In the genomic region with DNA sequence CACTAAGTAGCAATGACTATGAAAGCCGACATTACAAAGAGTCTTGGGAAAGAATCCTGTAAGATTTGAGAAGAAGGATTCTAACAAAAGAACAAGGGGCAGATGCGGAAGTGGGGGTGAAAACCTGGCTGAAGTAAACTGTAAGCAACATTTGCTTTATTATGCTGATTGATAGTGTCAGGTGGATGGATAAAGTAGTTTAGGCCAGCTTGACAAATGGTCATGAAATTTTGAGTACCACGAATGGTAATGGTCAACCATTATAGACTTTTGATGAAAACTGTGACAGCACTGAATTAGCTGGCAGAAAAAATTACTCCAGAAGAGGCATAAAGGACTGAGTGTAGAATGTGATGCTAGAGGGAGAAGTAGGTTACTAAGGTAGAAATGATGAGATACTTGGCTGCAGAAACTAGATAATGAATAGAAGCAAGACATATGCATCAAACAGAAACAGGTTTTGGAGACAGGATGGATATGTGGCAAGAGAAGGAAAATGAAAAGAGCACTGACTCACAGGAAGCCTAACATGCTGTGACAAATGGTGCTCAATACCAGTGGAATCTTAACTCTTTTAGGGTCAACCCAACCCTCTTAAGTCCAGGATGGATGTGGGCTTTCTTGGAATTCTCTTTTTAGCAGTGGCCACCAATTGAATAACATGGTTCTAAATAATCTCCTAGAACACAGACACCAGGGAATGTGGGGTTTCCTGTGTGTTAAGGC, we compare ENCODE assay signal across 14 cellular contexts. TPM values are rescaled to one million over a fixed set of nuclear protein-coding genes. Genes with fewer than 3 reads are reported as not detected.
A peak's percentile ranks its signal among the peaks of the same experiment; 100 is the strongest.
DNase-seq lines count a peak whose midpoint lies in the region; ATAC-seq and TF ChIP-seq lines count a peak whose summit lies in the region.
"Had no signal": no experiment of that assay in that cellular context is flagged by ENCODE, and none has a peak within 500 bp of the region (broad histone marks: within the 10 kb centered on the region; RNA-seq: fewer than 3 reads in every experiment).

No MANE protein-coding gene starts in this region.

- TF ChIP-seq CTCF in HFFc6 (IDR thresholded peaks at IDR 0.05): no peak

- peak overlapping the region; percentile 11; the same call in 1 of the 2 replicates for H3K4me3 Mint-ChIP-seq in HFFc6

- peak overlapping the region; percentile 62 for H3K27ac Mint-ChIP-seq in HFFc6

- H3K4me1 ChIP-seq in adipocyte (ENCODE audit: control insufficient read depth, insufficient read depth, low read length): peaks cover 17% of the 10 kb centered on the region
- H3K4me1 ChIP-seq in iPS-20b (ENCODE audit: insufficient read depth, low read length): peaks cover 17% of the 10 kb centered on the region

- DNase-seq in AG08396 (ENCODE audit: low spot score) (peak; percentile 45), HFFc6 (peak; percentile 36), adipocyte (ENCODE audit: low read depth) (peak; percentile 38), NCI-H1436 (lab: John Stamatoyannopoulos, UW) (no peak), 8988T (no peak)
- no peak for DNase-seq in effector CD8-positive, alpha-beta T cell (lab: John Stamatoyannopoulos, UW)
- DNase-seq: Calu3; effector CD4-positive, alpha-beta T cell; left cardiac atrium; NCI-H2029; SHP77 treated with DMSO at 0.1 percent for 48 hours had no signal

- H3K27me3 ChIP-seq in adipocyte (replicated peaks; ENCODE audit: control insufficient read depth, insufficient read depth, low read length) (no peaks in the 10 kb centered on the region), iPS-20b (ENCODE audit: insufficient read depth, low read length) (no peaks in the 10 kb centered on the region)

- peaks cover 25% of the 10 kb centered on the region for H3K36me3 Mint-ChIP-seq in HFFc6 (ENCODE audit: low read depth)

- no peaks in the 10 kb centered on the region for H3K9me3 ChIP-seq in adipocyte (ENCODE audit: control insufficient read depth, low read length)
- peaks cover 4% of the 10 kb centered on the region; the same call in 1 of the 2 replicates for H3K9me3 ChIP-seq in iPS-20b (ENCODE audit: insufficient read depth, low read depth, low read length)

- no peak overlapping the region for H3K27ac ChIP-seq in iPS-20b (ENCODE audit: low read length)
- H3K27ac ChIP-seq: HL-60 had no signal

- no peak for ATAC-seq in GM18498 (IDR thresholded peaks at IDR 0.05; ENCODE audit: unreplicated experiment)

- H3K4me3 ChIP-seq in adipocyte (ENCODE audit: low read length) (no peak overlapping the region), iPS-20b (ENCODE audit: low read length) (peak overlapping the region; percentile 9)

- no peak overlapping the region for H3K9ac ChIP-seq in adipocyte (ENCODE audit: low read length)
- no peak overlapping the region for H3K9ac ChIP-seq in iPS-20b (ENCODE audit: low read depth, low read length)

- no peaks in the 10 kb centered on the region for H3K9me3 Mint-ChIP-seq in HFFc6

- H3K4me1 Mint-ChIP-seq in HFFc6 (ENCODE audit: low read depth): peaks cover 46% of the 10 kb centered on the region

- no peaks in the 10 kb centered on the region for H3K27me3 Mint-ChIP-seq in HFFc6 (ENCODE audit: insufficient read depth)

- peaks cover 39% of the 10 kb centered on the region for H3K36me3 ChIP-seq in adipocyte (ENCODE audit: control insufficient read depth, insufficient read depth, low read length, severe bottlenecking)
- H3K36me3 ChIP-seq in iPS-20b (ENCODE audit: insufficient read depth, low read depth, low read length): peaks cover 51% of the 10 kb centered on the region

RNA-seq across cellular contexts. Expression of a gene that starts 6.8 kb away (rescaled TPM):
- total RNA-seq in HFFc6 (2021; fragmentation: NEBNext Ultra II Directional; extraction: Animal tissue kit (Norgen Biotek cat#: 25700)): 1 to 10 TPM; 5.2 to 7.1 (median 6.1) TPM

Comparison
In these comparisons a context has a peak if more than half of its experiments do, and no peak if none do; other contexts are left out.
1. DNase-seq: peak in AG08396 (single experiment), HFFc6 (single experiment) and adipocyte (single experiment); none in NCI-H1436 (single experiment), 8988T (single experiment) and effector CD8-positive, alpha-beta T cell (single experiment).